In the genomic region with DNA sequence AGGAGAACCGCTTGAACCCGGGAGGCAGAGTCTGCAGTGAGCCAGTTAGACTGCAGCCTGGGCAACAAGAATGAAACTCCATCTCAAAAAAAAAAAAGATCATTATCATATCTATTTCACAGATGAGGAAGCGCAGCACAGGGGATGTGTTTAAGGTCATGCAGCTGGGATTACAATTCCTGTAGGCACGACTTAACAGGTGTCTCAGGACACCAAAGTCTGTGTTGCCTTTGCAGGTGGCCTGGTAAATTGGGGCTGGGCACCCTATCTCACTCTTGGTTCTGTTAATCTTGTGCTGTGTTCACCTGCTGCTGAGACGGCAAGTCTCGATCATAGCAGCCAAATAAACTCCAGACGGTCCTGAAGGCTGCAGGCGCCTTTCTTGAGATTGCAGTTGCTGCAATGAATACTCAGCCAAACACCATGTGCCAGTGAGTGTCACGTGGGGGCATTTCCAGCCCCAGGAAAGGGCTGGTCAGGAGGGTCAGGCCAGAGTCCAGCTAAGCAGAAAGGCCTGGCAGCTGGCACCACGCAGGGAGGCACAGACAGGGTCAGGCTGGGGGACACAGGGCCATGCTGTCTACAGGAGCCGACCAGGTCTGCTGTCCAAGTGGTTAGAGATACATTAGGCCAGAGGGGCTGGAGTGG, we compare ENCODE assay signal across 13 cellular contexts. TPM values are rescaled to one million over a fixed set of nuclear protein-coding genes. Genes with fewer than 3 reads are reported as not detected.
DNase-seq lines count a peak whose midpoint lies in the region; ATAC-seq and TF ChIP-seq lines count a peak whose summit lies in the region.
"Had no signal": no experiment of that assay in that cellular context is flagged by ENCODE, and none has a peak within 500 bp of the region (broad histone marks: within the 10 kb centered on the region; RNA-seq: fewer than 3 reads in every experiment).

No MANE protein-coding gene starts in this region.

- in situ Hi-C loops in G401 (cut with HindIII; ENCODE audit: low sequenced_read_pairs), result no loop called here

- DNase-seq in G401 (ENCODE audit: low spot score) (peak; percentile 29), SK-N-DZ (ENCODE audit: low spot score) (peak; percentile 50), hypothalamus (lab: John Stamatoyannopoulos, UW) (peak in 39 of 51 donors; percentile 5 to 77 (median 43)), psoas muscle (peak; percentile 60 to 88), ureter (ENCODE audit: low spot score) (no peak)
- DNase-seq in stimulated activated naive CD8-positive, alpha-beta T cell treated with anti-CD3 and anti-CD28 coated beads, Interleukin-15, Interleukin-2, amounts not matched to agents 100 U/mL and 50 U/mL, for 24 hours, result no peak
- DNase-seq: AML-193; KBM-7; naive thymus-derived CD8-positive, alpha-beta T cell; NCI-H2107 had no signal

- TF ChIP-seq CTCF in psoas muscle (IDR thresholded peaks at IDR 0.05), result no peak

- no peaks in the 10 kb centered on the region for H3K9me3 ChIP-seq in psoas muscle

- intact Hi-C loops in psoas muscle (cut with DNase I), result loop anchor here in 1 of 2 donors (2.0 kb wide), 1 partner anchor 68 kb away; no protein-coding TSS in a partner anchor

- ATAC-seq in psoas muscle (peak; percentile 86 to 91 (median 89)), GM21576 (IDR thresholded peaks at IDR 0.05; ENCODE audit: unreplicated experiment) (no peak), HG03095 (IDR thresholded peaks at IDR 0.05; ENCODE audit: unreplicated experiment) (no peak)
- no peak for ATAC-seq in stimulated activated naive CD8-positive, alpha-beta T cell treated with anti-CD3 and anti-CD28 coated beads, Interleukin-15, Interleukin-2, amounts not matched to agents 100 U/mL and 50 U/mL, for 24 hours
- ATAC-seq: naive thymus-derived CD8-positive, alpha-beta T cell had no signal

- peaks cover 37% of the 10 kb centered on the region for H3K4me1 ChIP-seq in psoas muscle

- no peaks in the 10 kb centered on the region for H3K36me3 ChIP-seq in psoas muscle (ENCODE audit: insufficient read depth in 1 of 2, low read depth in 1 of 2)

- peak overlapping the region; percentile 84 for H3K27ac ChIP-seq in psoas muscle

- H3K27me3 ChIP-seq in psoas muscle (ENCODE audit: insufficient read depth in 3 of 3, low read length in 2 of 3), result no peaks in the 10 kb centered on the region

- H3K4me3 ChIP-seq in psoas muscle, result no peak overlapping the region

- 29 to 49% (median 37%) methylated on average over 11 of the region's 11 CpGs for WGBS in psoas muscle, 3 donors

RNA-seq across cellular contexts. Expression of gene FGD2, which starts 55.8 kb away (rescaled TPM):
- total RNA-seq in G401 (2014; rRNA removed; shearing (Covaris generic)), result 0.55 and 1.2 TPM in 2 replicates
- not detected in 2 replicates for polyA plus RNA-seq in SK-N-DZ (2014; cell fraction: cytosol; rRNA removed)
- not detected in 2 replicates for polyA plus RNA-seq in SK-N-DZ (2014; cell fraction: nucleus; rRNA removed)
- total RNA-seq in psoas muscle (1 to 10 TPM; 1.7 to 4.2 (median 3.1) TPM), ureter (32.0 TPM)
- 1 to 10 TPM in 1 of 3 donors, under 1 TPM in 2; 0.75 to 1.5 (median 0.92) TPM for polyA plus RNA-seq in psoas muscle
- total RNA-seq: fibroblast of lung had no signal
- polyA plus RNA-seq: fibroblast of lung had no signal

Comparison
In these comparisons a context has a peak if more than half of its experiments do, and no peak if none do; other contexts are left out.
1. DNase-seq: peak in G401 (single experiment), SK-N-DZ (single experiment), hypothalamus (39 of 51) and psoas muscle (2 of 2); none in stimulated activated naive CD8-positive, alpha-beta T cell treated with anti-CD3 and anti-CD28 coated beads, Interleukin-15, Interleukin-2, amounts not matched to agents 100 U/mL and 50 U/mL, for 24 hours (single experiment) and ureter (single experiment).
2. ATAC-seq: peak in psoas muscle (4 of 4); none in stimulated activated naive CD8-positive, alpha-beta T cell treated with anti-CD3 and anti-CD28 coated beads, Interleukin-15, Interleukin-2, amounts not matched to agents 100 U/mL and 50 U/mL, for 24 hours (single experiment), GM21576 (single experiment) and HG03095 (single experiment).